Comparison of ENCODE assay signal across 8 cellular contexts in genomic region chr13:113584205-113584869, GRCh38. TPM values are rescaled to one million over a fixed set of nuclear protein-coding genes. Genes with fewer than 3 reads are reported as not detected.
DNase-seq lines count a peak whose midpoint lies in the region; ATAC-seq and TF ChIP-seq lines count a peak whose summit lies in the region.

Gene TFDP1, plus strand, starts transcription at chr13:113584753. Its CDS starts 1,085 bp downstream, at chr13:113585838.

- H3K4me1 Mint-ChIP-seq in activated naive CD8-positive, alpha-beta T cell treated with anti-CD3 and anti-CD28 coated beads, Interleukin-2, amount 10 ng/mL, durations not matched to agents 7 days and 5 days, result peaks cover 33% of the 10 kb centered on the region

- TF ChIP-seq POLR2A in ovary (IDR thresholded peaks at IDR 0.05) (no peak), upper lobe of left lung (IDR thresholded peaks at IDR 0.05) (no peak)

- H3K27me3 ChIP-seq in ovary, result no peaks in the 10 kb centered on the region
- no peaks in the 10 kb centered on the region for H3K27me3 ChIP-seq in upper lobe of left lung

- peaks cover 3% of the 10 kb centered on the region for H3K27me3 Mint-ChIP-seq in activated naive CD8-positive, alpha-beta T cell treated with anti-CD3 and anti-CD28 coated beads, Interleukin-2, amount 10 ng/mL, durations not matched to agents 7 days and 5 days

- H3K27ac ChIP-seq in ovary, result no peak within 1 kb of the TSS
- H3K27ac ChIP-seq in upper lobe of left lung, result peak within 1 kb of the TSS in 1 of 4 donors; percentile 72

- H3K4me3 Mint-ChIP-seq in activated naive CD8-positive, alpha-beta T cell treated with anti-CD3 and anti-CD28 coated beads, Interleukin-2, amount 10 ng/mL, durations not matched to agents 7 days and 5 days, result peak within 1 kb of the TSS; percentile 99

- no peaks in the 10 kb centered on the region for H3K9me3 Mint-ChIP-seq in activated naive CD8-positive, alpha-beta T cell treated with anti-CD3 and anti-CD28 coated beads, Interleukin-2, amount 10 ng/mL, durations not matched to agents 7 days and 5 days

- no peaks in the 10 kb centered on the region for H3K36me3 ChIP-seq in ovary
- peaks cover 0 to 10% (median 0%) of the 10 kb centered on the region in 4 donors for H3K36me3 ChIP-seq in upper lobe of left lung

- TF ChIP-seq CTCF in GM12875 (IDR thresholded peaks at IDR 0.05; ENCODE audit: borderline replicate concordance, insufficient read depth, low read depth, low read length) (no peak), ovary (IDR thresholded peaks at IDR 0.05) (no peak), upper lobe of left lung (IDR thresholded peaks at IDR 0.05) (peak in 1 of 6 experiments; percentile 16)

- POLR2A ChIA-PET in activated naive CD8-positive, alpha-beta T cell treated with anti-CD3 and anti-CD28 coated beads, Interleukin-2, amount 10 ng/mL, durations not matched to agents 7 days and 5 days (lab: Charles Lee), result interaction anchor here (0.6 to 1.2 kb wide), 2 partner anchors 94 to 375 kb away, joined by 4 to 7 read pairs; partner anchors contain the start of genes CUL4A and DCUN1D2

- TF ChIP-seq EP300 in ovary (IDR thresholded peaks at IDR 0.05) (no peak), upper lobe of left lung (IDR thresholded peaks at IDR 0.05) (no peak)

- H3K9me3 ChIP-seq in ovary, result no peaks in the 10 kb centered on the region
- no peaks in the 10 kb centered on the region for H3K9me3 ChIP-seq in upper lobe of left lung

- peak within 1 kb of the TSS; percentile 91 for H3K27ac Mint-ChIP-seq in activated naive CD8-positive, alpha-beta T cell treated with anti-CD3 and anti-CD28 coated beads, Interleukin-2, amount 10 ng/mL, durations not matched to agents 7 days and 5 days

- intact Hi-C loops in Right ventricle myocardium inferior (cut with DNase I), result no loop called here
- intact Hi-C loops in ovary (cut with DNase I), result loop anchor here in 1 of 4 donors (5.0 kb wide), 1 partner anchor 1167 kb away; no protein-coding TSS in a partner anchor

- H3K4me3 ChIP-seq in GM12875 (ENCODE audit: low read depth, low read length) (peak within 1 kb of the TSS; percentile 51), ovary (peak within 1 kb of the TSS; percentile 52), upper lobe of left lung (peak within 1 kb of the TSS; percentile 69 to 82 (median 75))

- H3K4me1 ChIP-seq in ovary (ENCODE audit: insufficient read depth) (peaks cover 4% of the 10 kb centered on the region), upper lobe of left lung (peaks cover 8 to 30% (median 13%) of the 10 kb centered on the region in 4 donors)

- H3K36me3 Mint-ChIP-seq in activated naive CD8-positive, alpha-beta T cell treated with anti-CD3 and anti-CD28 coated beads, Interleukin-2, amount 10 ng/mL, durations not matched to agents 7 days and 5 days, result peaks cover 26% of the 10 kb centered on the region

- ATAC-seq in HG02610 (IDR thresholded peaks at IDR 0.05; ENCODE audit: unreplicated experiment), result peak; percentile 87
- peak; percentile 88 for ATAC-seq in SK-N-SH treated with all-trans-retinoic acid at 6 μM for 48 hours
- peak; percentile 92 for ATAC-seq in activated naive CD8-positive, alpha-beta T cell treated with anti-CD3 and anti-CD28 coated beads, Interleukin-2, amount 10 ng/mL, durations not matched to agents 7 days and 5 days (ENCODE audit: low read depth)
- peak; percentile 93 for ATAC-seq in Right ventricle myocardium inferior
- peak; percentile 61 to 93 for ATAC-seq in upper lobe of left lung (ENCODE audit: low FRiP score in 2 of 2)

- 1 to 3% (median 1%) methylated on average over 35 to 92 of the region's 92 CpGs for WGBS in ovary, 3 donors
- 2 to 4% methylated on average over 39 to 45 of the region's 92 CpGs for WGBS in upper lobe of left lung, 2 donors

- DNase-seq in NCI-H1048 (lab: John Stamatoyannopoulos, UW) (peak; percentile 69), Right ventricle myocardium inferior (ENCODE audit: missing footprints) (peak; percentile 87), ovary (peak; percentile 34 to 84 (median 67)), upper lobe of left lung (peak; percentile 42 to 96)
- DNase-seq in activated naive CD8-positive, alpha-beta T cell treated with anti-CD3 and anti-CD28 coated beads, Interleukin-2, amount 10 ng/mL, durations not matched to agents 7 days and 5 days, result peak; percentile 93

TF ChIP-seq in SK-N-SH treated with all-trans-retinoic acid at 6 μM for 48 hours, 23 proteins besides CTCF, POLR2A, EP300 and RAD21:
- TF ChIP-seq, protein P1, sequence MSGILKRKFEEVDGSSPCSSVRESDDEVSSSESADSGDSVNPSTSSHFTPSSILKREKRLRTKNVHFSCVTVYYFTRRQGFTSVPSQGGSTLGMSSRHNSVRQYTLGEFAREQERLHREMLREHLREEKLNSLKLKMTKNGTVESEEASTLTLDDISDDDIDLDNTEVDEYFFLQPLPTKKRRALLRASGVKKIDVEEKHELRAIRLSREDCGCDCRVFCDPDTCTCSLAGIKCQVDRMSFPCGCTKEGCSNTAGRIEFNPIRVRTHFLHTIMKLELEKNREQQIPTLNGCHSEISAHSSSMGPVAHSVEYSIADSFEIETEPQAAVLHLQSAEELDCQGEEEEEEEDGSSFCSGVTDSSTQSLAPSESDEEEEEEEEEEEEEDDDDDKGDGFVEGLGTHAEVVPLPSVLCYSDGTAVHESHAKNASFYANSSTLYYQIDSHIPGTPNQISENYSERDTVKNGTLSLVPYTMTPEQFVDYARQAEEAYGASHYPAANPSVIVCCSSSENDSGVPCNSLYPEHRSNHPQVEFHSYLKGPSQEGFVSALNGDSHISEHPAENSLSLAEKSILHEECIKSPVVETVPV (CRISPR knock-in tag; IDR thresholded peaks at IDR 0.05), result no peak
- TF ChIP-seq ZFP3 (CRISPR knock-in tag; IDR thresholded peaks at IDR 0.05) (no peak), ZNF70 (CRISPR knock-in tag; IDR thresholded peaks at IDR 0.05) (no peak)
- TF ChIP-seq, protein P2, sequence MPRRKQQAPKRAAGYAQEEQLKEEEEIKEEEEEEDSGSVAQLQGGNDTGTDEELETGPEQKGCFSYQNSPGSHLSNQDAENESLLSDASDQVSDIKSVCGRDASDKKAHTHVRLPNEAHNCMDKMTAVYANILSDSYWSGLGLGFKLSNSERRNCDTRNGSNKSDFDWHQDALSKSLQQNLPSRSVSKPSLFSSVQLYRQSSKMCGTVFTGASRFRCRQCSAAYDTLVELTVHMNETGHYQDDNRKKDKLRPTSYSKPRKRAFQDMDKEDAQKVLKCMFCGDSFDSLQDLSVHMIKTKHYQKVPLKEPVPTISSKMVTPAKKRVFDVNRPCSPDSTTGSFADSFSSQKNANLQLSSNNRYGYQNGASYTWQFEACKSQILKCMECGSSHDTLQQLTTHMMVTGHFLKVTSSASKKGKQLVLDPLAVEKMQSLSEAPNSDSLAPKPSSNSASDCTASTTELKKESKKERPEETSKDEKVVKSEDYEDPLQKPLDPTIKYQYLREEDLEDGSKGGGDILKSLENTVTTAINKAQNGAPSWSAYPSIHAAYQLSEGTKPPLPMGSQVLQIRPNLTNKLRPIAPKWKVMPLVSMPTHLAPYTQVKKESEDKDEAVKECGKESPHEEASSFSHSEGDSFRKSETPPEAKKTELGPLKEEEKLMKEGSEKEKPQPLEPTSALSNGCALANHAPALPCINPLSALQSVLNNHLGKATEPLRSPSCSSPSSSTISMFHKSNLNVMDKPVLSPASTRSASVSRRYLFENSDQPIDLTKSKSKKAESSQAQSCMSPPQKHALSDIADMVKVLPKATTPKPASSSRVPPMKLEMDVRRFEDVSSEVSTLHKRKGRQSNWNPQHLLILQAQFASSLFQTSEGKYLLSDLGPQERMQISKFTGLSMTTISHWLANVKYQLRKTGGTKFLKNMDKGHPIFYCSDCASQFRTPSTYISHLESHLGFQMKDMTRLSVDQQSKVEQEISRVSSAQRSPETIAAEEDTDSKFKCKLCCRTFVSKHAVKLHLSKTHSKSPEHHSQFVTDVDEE (CRISPR knock-in tag; IDR thresholded peaks at IDR 0.05), result peak; percentile 83

RNA-seq across cellular contexts. Expression of gene TFDP1, which starts in this region (rescaled TPM):
- total RNA-seq in activated naive CD8-positive, alpha-beta T cell treated with anti-CD3 and anti-CD28 coated beads, Interleukin-2, amount 10 ng/mL, durations not matched to agents 7 days and 5 days, result 100 to 1,000 TPM; 103 to 117 TPM
- total RNA-seq in Right ventricle myocardium inferior, result 46.7 TPM
- 10 to 100 TPM in 6 of 7 donors, 1 to 10 TPM in 1; 8.8 to 45.6 (median 33.8) TPM for total RNA-seq in ovary
- 10 to 100 TPM; 22.2 to 40.5 TPM for polyA plus RNA-seq in ovary
- 10 to 100 TPM; 23.2 to 45.2 (median 37.9) TPM for total RNA-seq in upper lobe of left lung
